In genomic region chr15:77659350-77660321, GRCh38 we compare ENCODE assay signal across 8 cellular contexts. TPM values are rescaled to one million over a fixed set of nuclear protein-coding genes. Genes with fewer than 3 reads are reported as not detected.
DNase-seq lines count a peak whose midpoint lies in the region; ATAC-seq, FAIRE-seq and TF ChIP-seq lines count a peak whose summit lies in the region.

No MANE protein-coding gene starts in this region.

- no peaks in the 10 kb centered on the region for H3K9me3 Mint-ChIP-seq in T-helper 2 cell treated with Interferon-gamma antibody and Interleukin-4, amounts not matched to agents 5 μg/mL and 100 μg/mL, for 36 hours

- H3K4me1 ChIP-seq in mammary epithelial cell (ENCODE audit: insufficient read depth, low read length) (no peaks in the 10 kb centered on the region), mesendoderm (ENCODE audit: control insufficient read depth, low read depth, low read length) (no peaks in the 10 kb centered on the region), sigmoid colon (no peaks in the 10 kb centered on the region)

- no peak overlapping the region for H3K23ac ChIP-seq in mesendoderm (ENCODE audit: low read length)

- no peak overlapping the region for H3K4me2 ChIP-seq in mammary epithelial cell (ENCODE audit: insufficient read depth, low read depth, low read length)
- no peak overlapping the region for H3K4me2 ChIP-seq in mesendoderm (ENCODE audit: low read length)

- no peak for FAIRE-seq in H54 (lab: Jason Lieb, UNC)

- H3K4me3 ChIP-seq in mammary epithelial cell (replicated peaks in 1 of 3; ENCODE audit: insufficient read depth in 1 of 3, low read depth in 2 of 3, low read length in 3 of 3): no peak overlapping the region
- H3K4me3 ChIP-seq in mesendoderm (ENCODE audit: low read length): no peak overlapping the region
- no peak overlapping the region for H3K4me3 ChIP-seq in sigmoid colon

- H2AFZ ChIP-seq in mammary epithelial cell (ENCODE audit: low read depth, low read length): no peak overlapping the region

- H2AK5ac ChIP-seq in mesendoderm (ENCODE audit: low read length): no peak overlapping the region

- peak; percentile 13 for DNase-seq in Caki2 (ENCODE audit: low read depth)
- peak; percentile 75 for DNase-seq in H54 (ENCODE audit: insufficient read length, low spot score)
- peak; percentile 55 for DNase-seq in NOMO-1 treated with DMSO at 0.1 percent for 48 hours (lab: John Stamatoyannopoulos, UW; ENCODE audit: unreplicated experiment)
- DNase-seq in mammary epithelial cell: peak; percentile 21
- peak; percentile 69 for DNase-seq in mesendoderm
- DNase-seq in sigmoid colon: no peak
- no peak for DNase-seq in T-helper 2 cell treated with Interferon-gamma antibody and Interleukin-4, amounts not matched to agents 5 μg/mL and 100 μg/mL, for 36 hours (ENCODE audit: low spot score)

- H3K27ac ChIP-seq in mammary epithelial cell (ENCODE audit: insufficient read depth, low read depth, low read length) (no peak overlapping the region), mesendoderm (ENCODE audit: low read depth, low read length) (no peak overlapping the region), sigmoid colon (no peak overlapping the region)

- no peak for TF ChIP-seq EP300 in sigmoid colon (IDR thresholded peaks at IDR 0.05)

- CTCF ChIA-PET in mammary epithelial cell (lab: Charles Lee; ENCODE audit: low non-redundant PET): no interaction called here

- H2BK120ac ChIP-seq in mesendoderm (ENCODE audit: low read depth, low read length): no peak overlapping the region

- intact Hi-C loops in mammary epithelial cell (cut with micrococcal nuclease) (loop anchor here (2.0 kb wide), 1 partner anchor 161 kb away; no protein-coding TSS in a partner anchor), sigmoid colon (cut with DNase I) (no loop called here)

- no peaks in the 10 kb centered on the region for H3K79me1 ChIP-seq in mesendoderm (ENCODE audit: low read length)

- H2BK15ac ChIP-seq in mesendoderm (replicated peaks; ENCODE audit: low read depth): no peak overlapping the region

- dilution Hi-C loops in mammary epithelial cell (cut with HindIII; ENCODE audit: low sequenced_read_pairs): loop anchor here (5.0 kb wide), 1 partner anchor 78 kb away; no protein-coding TSS in a partner anchor

- TF ChIP-seq POLR2A in H54 (IDR thresholded peaks at IDR 0.05; ENCODE audit: low read depth, low read length): no peak
- TF ChIP-seq POLR2A in sigmoid colon (IDR thresholded peaks at IDR 0.05): no peak

- no peak overlapping the region for H4K8ac ChIP-seq in mesendoderm (ENCODE audit: low read depth, low read length)

- H3K4me1 Mint-ChIP-seq in T-helper 2 cell treated with Interferon-gamma antibody and Interleukin-4, amounts not matched to agents 5 μg/mL and 100 μg/mL, for 36 hours (ENCODE audit: low read depth): no peaks in the 10 kb centered on the region

- no peaks in the 10 kb centered on the region for H4K20me1 ChIP-seq in mammary epithelial cell (ENCODE audit: insufficient read depth, low read length)

- BruUV-seq in mammary epithelial cell (replicated peaks; lab: Mats Ljungman, UMichigan): no TSS peak

- H3K36me3 Mint-ChIP-seq in T-helper 2 cell treated with Interferon-gamma antibody and Interleukin-4, amounts not matched to agents 5 μg/mL and 100 μg/mL, for 36 hours (ENCODE audit: low read depth): no peaks in the 10 kb centered on the region

- 50% methylated on average over 10 of the region's 12 CpGs for WGBS in mammary epithelial cell (ENCODE audit: low coverage, missing lambda C conversion rate)
- no CpG with 5 or more reads among the region's 12 CpGs for WGBS in mesendoderm (ENCODE audit: extremely low coverage, insufficient coverage, low lambda C conversion rate)
- 37 to 53% methylated on average over 12 of the region's 12 CpGs for WGBS in sigmoid colon, 2 donors

- no peak overlapping the region for H3K4ac ChIP-seq in mesendoderm (ENCODE audit: low read depth, low read length)

- no peak overlapping the region for H3K27ac Mint-ChIP-seq in T-helper 2 cell treated with Interferon-gamma antibody and Interleukin-4, amounts not matched to agents 5 μg/mL and 100 μg/mL, for 36 hours

- no peak overlapping the region for H3K56ac ChIP-seq in mesendoderm (ENCODE audit: low read length)

- H3K27me3 Mint-ChIP-seq in T-helper 2 cell treated with Interferon-gamma antibody and Interleukin-4, amounts not matched to agents 5 μg/mL and 100 μg/mL, for 36 hours (ENCODE audit: low read depth): peaks cover 3% of the 10 kb centered on the region

- H4K5ac ChIP-seq in mesendoderm (ENCODE audit: low read length): no peak overlapping the region

- H3K9ac ChIP-seq in mammary epithelial cell (ENCODE audit: insufficient read depth, low read length) (no peak overlapping the region), mesendoderm (ENCODE audit: low read length) (no peak overlapping the region)

- in situ Hi-C loops in Caki2 (cut with HindIII; ENCODE audit: low pct_unique_long_range_greater_than_20kb, low sequenced_read_pairs) (no loop called here), mammary epithelial cell (cut with MboI; ENCODE audit: low sequenced_read_pairs in 2 of 2) (no loop called here)

- H3K27me3 ChIP-seq in mammary epithelial cell (ENCODE audit: insufficient read depth, low read length) (peaks cover 4% of the 10 kb centered on the region), mesendoderm (ENCODE audit: insufficient read depth, low read length, poor library complexity) (no peaks in the 10 kb centered on the region), sigmoid colon (peaks cover 0 to 51% (median 11%) of the 10 kb centered on the region in 3 donors)

- H3K79me2 ChIP-seq in mammary epithelial cell (ENCODE audit: insufficient read depth, low read length): no peaks in the 10 kb centered on the region
- no peaks in the 10 kb centered on the region for H3K79me2 ChIP-seq in mesendoderm (ENCODE audit: control insufficient read depth, insufficient read depth, low read length)

- no peak overlapping the region for H3K18ac ChIP-seq in mesendoderm (ENCODE audit: low read length)

- no peaks in the 10 kb centered on the region for H3K9me3 ChIP-seq in mammary epithelial cell (replicated peaks; ENCODE audit: insufficient read depth, low read length)
- H3K9me3 ChIP-seq in sigmoid colon: no peaks in the 10 kb centered on the region

- no peak overlapping the region for H2BK5ac ChIP-seq in mesendoderm (ENCODE audit: low read length)

- no peak for ATAC-seq in HG03095 (IDR thresholded peaks at IDR 0.05; ENCODE audit: unreplicated experiment)

- no peak overlapping the region for H3K4me3 Mint-ChIP-seq in T-helper 2 cell treated with Interferon-gamma antibody and Interleukin-4, amounts not matched to agents 5 μg/mL and 100 μg/mL, for 36 hours

- H3K36me3 ChIP-seq in mammary epithelial cell (ENCODE audit: insufficient read depth, low read length) (no peaks in the 10 kb centered on the region), mesendoderm (ENCODE audit: control insufficient read depth, insufficient read depth, low read length) (no peaks in the 10 kb centered on the region), sigmoid colon (no peaks in the 10 kb centered on the region)

- TF ChIP-seq CTCF in mammary epithelial cell (conservative IDR thresholded peaks at IDR 0.05 in 1 of 2, IDR thresholded peaks at IDR 0.05 in 1 of 2; ENCODE audit: extremely low read depth in 1 of 2, insufficient read depth in 1 of 2, low read depth in 1 of 2, low read length in 2 of 2): peak in 1 of 2 donors; percentile 28
- TF ChIP-seq CTCF in sigmoid colon (IDR thresholded peaks at IDR 0.05): no peak

RNA-seq across cellular contexts. Expression of gene LINGO1, which starts 26.9 kb away (rescaled TPM):
- total RNA-seq in Caki2 (2014; rRNA removed; shearing (Covaris generic); ENCODE audit: low replicate concordance): 0.14 TPM in 1 of 2 replicates, not detected in the other
- total RNA-seq in mammary epithelial cell (under 1 TPM in 1 of 2 donors, not detected in 1; 0.35 TPM), sigmoid colon (1 to 10 TPM in 1 of 4 donors, under 1 TPM in 3; 0.16 to 3.9 (median 0.70) TPM)
- polyA plus RNA-seq in mammary epithelial cell (not detected), sigmoid colon (1 to 10 TPM in 1 of 3 donors, under 1 TPM in 2; under 0.01 to 1.7 (median 0.23) TPM)
- polyA minus RNA-seq in mammary epithelial cell: not detected
- polyA plus RNA-seq in mesendoderm (2013, experiment 1 of 2): 5.0 TPM
- 4.7 TPM for polyA plus RNA-seq in mesendoderm (2013, experiment 2 of 2)

Comparison
In these comparisons a context has a peak if more than half of its experiments do, and no peak if none do; other contexts are left out.
1. DNase-seq: peak in Caki2 (single experiment), H54 (single experiment), NOMO-1 treated with DMSO at 0.1 percent for 48 hours (single experiment), mammary epithelial cell (single experiment) and mesendoderm (single experiment); none in sigmoid colon (single experiment) and T-helper 2 cell treated with Interferon-gamma antibody and Interleukin-4, amounts not matched to agents 5 μg/mL and 100 μg/mL, for 36 hours (single experiment).